In genomic region chr1:210598135-210598652, GRCh38 we compare ENCODE assay signal across 8 cellular contexts.
DNase-seq lines count a peak whose midpoint lies in the region; ATAC-seq, FAIRE-seq and TF ChIP-seq lines count a peak whose summit lies in the region.

No MANE protein-coding gene starts in this region.

- peaks cover 13% of the 10 kb centered on the region for H3K9me3 Mint-ChIP-seq in Caco-2 (ENCODE audit: unreplicated experiment)
- peaks cover 7 to 19% (median 15%) of the 10 kb centered on the region in 5 experiments for H3K9me3 Mint-ChIP-seq in brain
- H3K9me3 Mint-ChIP-seq in activated CD8-positive, alpha-beta T cell treated with anti-CD3 and anti-CD28 coated beads for 36 hours: peaks cover 2% of the 10 kb centered on the region
- peaks cover 8% of the 10 kb centered on the region for H3K9me3 Mint-ChIP-seq in natural killer cell treated with Interleukin-12 subunit alpha and Interleukin-12 subunit beta and Interleukin-15 and Interleukin-18, amount 100 ng/mL, for 72 hours

- H3K36me3 Mint-ChIP-seq in Caco-2 (ENCODE audit: insufficient read depth, unreplicated experiment) (no peaks in the 10 kb centered on the region), brain (no peaks in the 10 kb centered on the region)
- H3K36me3 Mint-ChIP-seq in activated CD8-positive, alpha-beta T cell treated with anti-CD3 and anti-CD28 coated beads for 36 hours (ENCODE audit: low read depth): no peaks in the 10 kb centered on the region
- peaks cover 6% of the 10 kb centered on the region for H3K36me3 Mint-ChIP-seq in natural killer cell treated with Interleukin-12 subunit alpha and Interleukin-12 subunit beta and Interleukin-15 and Interleukin-18, amount 100 ng/mL, for 72 hours

- FAIRE-seq in GM12892 (lab: Jason Lieb, UNC): no peak

- no peak for TF ChIP-seq CTCF in Caco-2 (IDR thresholded peaks at IDR 0.05; ENCODE audit: insufficient read depth in 1 of 2, low read depth in 1 of 2, low read length in 1 of 2, severe bottlenecking in 1 of 2, unreplicated experiment in 1 of 2)
- TF ChIP-seq CTCF in brain (conservative IDR thresholded peaks at IDR 0.05): no peak
- no peak for TF ChIP-seq CTCF in mucosa of descending colon (IDR thresholded peaks at IDR 0.05)
- no peak for TF ChIP-seq CTCF in activated CD8-positive, alpha-beta T cell treated with anti-CD3 and anti-CD28 coated beads for 36 hours (IDR thresholded peaks at IDR 0.05)

- DNase-seq in Caco-2 (peak; percentile 54 to 69), HS-27A (ENCODE audit: low read depth) (peak; percentile 95), mucosa of descending colon (peak in 1 of 3 donors; percentile 11), NCI-H2171 treated with DMSO at 0.1 percent for 48 hours (lab: John Stamatoyannopoulos, UW) (no peak), GM12892 (ENCODE audit: insufficient read length) (no peak)
- no peak for DNase-seq in activated CD8-positive, alpha-beta T cell treated with anti-CD3 and anti-CD28 coated beads for 36 hours
- DNase-seq in natural killer cell treated with Interleukin-12 subunit alpha and Interleukin-12 subunit beta and Interleukin-15 and Interleukin-18, amount 100 ng/mL, for 72 hours (ENCODE audit: low spot score): no peak

- peaks cover 18% of the 10 kb centered on the region for H3K4me1 Mint-ChIP-seq in Caco-2 (ENCODE audit: low read depth, unreplicated experiment)
- H3K4me1 Mint-ChIP-seq in brain: peaks cover 33% of the 10 kb centered on the region
- H3K4me1 Mint-ChIP-seq in activated CD8-positive, alpha-beta T cell treated with anti-CD3 and anti-CD28 coated beads for 36 hours (ENCODE audit: low read depth): no peaks in the 10 kb centered on the region
- H3K4me1 Mint-ChIP-seq in natural killer cell treated with Interleukin-12 subunit alpha and Interleukin-12 subunit beta and Interleukin-15 and Interleukin-18, amount 100 ng/mL, for 72 hours (ENCODE audit: low read depth in 2 of 2): no peaks in the 10 kb centered on the region

- H3K4me3 ChIP-seq in Caco-2 (ENCODE audit: low read depth, low read length) (no peak overlapping the region), mucosa of descending colon (no peak overlapping the region)

- TF ChIP-seq POLR2A in GM12892 (IDR thresholded peaks at IDR 0.05; ENCODE audit: low read depth, low read length): no peak

- no TSS peak for BruUV-seq in Caco-2 (replicated peaks; lab: Mats Ljungman, UMichigan)

- peak; percentile 60 for ATAC-seq in mucosa of descending colon
- ATAC-seq in activated CD8-positive, alpha-beta T cell treated with anti-CD3 and anti-CD28 coated beads for 36 hours: no peak
- no peak for ATAC-seq in natural killer cell treated with Interleukin-12 subunit alpha and Interleukin-12 subunit beta and Interleukin-15 and Interleukin-18, amount 100 ng/mL, for 72 hours

- no peaks in the 10 kb centered on the region for H3K27me3 ChIP-seq in Caco-2 (replicated peaks; ENCODE audit: control insufficient read depth, insufficient read depth, low read length)

- H3K36me3 ChIP-seq in Caco-2 (ENCODE audit: control insufficient read depth, insufficient read depth, low read length): no peaks in the 10 kb centered on the region
- H3K36me3 ChIP-seq in mucosa of descending colon (ENCODE audit: low read depth): no peaks in the 10 kb centered on the region

- POLR2A ChIA-PET in Caco-2 (lab: Charles Lee): no interaction called here
- POLR2A ChIA-PET in activated CD8-positive, alpha-beta T cell treated with anti-CD3 and anti-CD28 coated beads for 36 hours (lab: Charles Lee): no interaction called here

- H3K27me3 Mint-ChIP-seq in Caco-2 (ENCODE audit: insufficient read depth, unreplicated experiment) (peaks cover 7% of the 10 kb centered on the region), brain (no peaks in the 10 kb centered on the region)
- no peaks in the 10 kb centered on the region for H3K27me3 Mint-ChIP-seq in activated CD8-positive, alpha-beta T cell treated with anti-CD3 and anti-CD28 coated beads for 36 hours
- peaks cover 17 to 31% of the 10 kb centered on the region in 2 donors for H3K27me3 Mint-ChIP-seq in natural killer cell treated with Interleukin-12 subunit alpha and Interleukin-12 subunit beta and Interleukin-15 and Interleukin-18, amount 100 ng/mL, for 72 hours

- intact Hi-C loops in Caco-2 (cut with micrococcal nuclease; ENCODE audit: unreplicated experiment): no loop called here
- intact Hi-C loops in mucosa of descending colon (cut with DNase I, micrococcal nuclease): no loop called here
- intact Hi-C loops in activated CD8-positive, alpha-beta T cell treated with anti-CD3 and anti-CD28 coated beads for 36 hours (cut with micrococcal nuclease): no loop called here

- CTCF ChIA-PET in Caco-2 (lab: Charles Lee): interaction anchor here (1.0 kb wide), 1 partner anchor 151 kb away, joined by 12 read pairs; no protein-coding TSS in a partner anchor
- CTCF ChIA-PET in activated CD8-positive, alpha-beta T cell treated with anti-CD3 and anti-CD28 coated beads for 36 hours (lab: Charles Lee): interaction anchor here (1.1 kb wide), 1 partner anchor 13 kb away, joined by 3 read pairs; no protein-coding TSS in a partner anchor

- peaks cover 15% of the 10 kb centered on the region; the same call in 1 of the 2 replicates for H3K4me1 ChIP-seq in Caco-2
- no peaks in the 10 kb centered on the region for H3K4me1 ChIP-seq in mucosa of descending colon (ENCODE audit: low read depth)

- H3K4me3 Mint-ChIP-seq in Caco-2 (ENCODE audit: unreplicated experiment): no peak overlapping the region
- H3K4me3 Mint-ChIP-seq in brain: no peak overlapping the region
- no peak overlapping the region for H3K4me3 Mint-ChIP-seq in activated CD8-positive, alpha-beta T cell treated with anti-CD3 and anti-CD28 coated beads for 36 hours
- H3K4me3 Mint-ChIP-seq in natural killer cell treated with Interleukin-12 subunit alpha and Interleukin-12 subunit beta and Interleukin-15 and Interleukin-18, amount 100 ng/mL, for 72 hours: no peak overlapping the region

- H3K9me3 ChIP-seq in Caco-2 (no peaks in the 10 kb centered on the region), mucosa of descending colon (no peaks in the 10 kb centered on the region)

- H3K27ac Mint-ChIP-seq in Caco-2 (ENCODE audit: unreplicated experiment) (peak overlapping the region; percentile 85), brain (peak overlapping the region in 3 of 5 experiments; percentile 78 to 83 (median 82))
- H3K27ac Mint-ChIP-seq in activated CD8-positive, alpha-beta T cell treated with anti-CD3 and anti-CD28 coated beads for 36 hours: no peak overlapping the region
- no peak overlapping the region for H3K27ac Mint-ChIP-seq in natural killer cell treated with Interleukin-12 subunit alpha and Interleukin-12 subunit beta and Interleukin-15 and Interleukin-18, amount 100 ng/mL, for 72 hours

Comparison
In these comparisons a context has a peak if more than half of its experiments do, and no peak if none do; other contexts are left out.
1. DNase-seq: peak in Caco-2 (2 of 2) and HS-27A (single experiment); none in activated CD8-positive, alpha-beta T cell treated with anti-CD3 and anti-CD28 coated beads for 36 hours (single experiment), NCI-H2171 treated with DMSO at 0.1 percent for 48 hours (single experiment), GM12892 (single experiment) and natural killer cell treated with Interleukin-12 subunit alpha and Interleukin-12 subunit beta and Interleukin-15 and Interleukin-18, amount 100 ng/mL, for 72 hours (single experiment).
2. H3K27ac Mint-ChIP-seq: peak in Caco-2 (single experiment) and brain (3 of 5); none in activated CD8-positive, alpha-beta T cell treated with anti-CD3 and anti-CD28 coated beads for 36 hours (single experiment) and natural killer cell treated with Interleukin-12 subunit alpha and Interleukin-12 subunit beta and Interleukin-15 and Interleukin-18, amount 100 ng/mL, for 72 hours (0 of 2).